1 cellular context compared by ENCODE assay signal in the genomic region with DNA sequence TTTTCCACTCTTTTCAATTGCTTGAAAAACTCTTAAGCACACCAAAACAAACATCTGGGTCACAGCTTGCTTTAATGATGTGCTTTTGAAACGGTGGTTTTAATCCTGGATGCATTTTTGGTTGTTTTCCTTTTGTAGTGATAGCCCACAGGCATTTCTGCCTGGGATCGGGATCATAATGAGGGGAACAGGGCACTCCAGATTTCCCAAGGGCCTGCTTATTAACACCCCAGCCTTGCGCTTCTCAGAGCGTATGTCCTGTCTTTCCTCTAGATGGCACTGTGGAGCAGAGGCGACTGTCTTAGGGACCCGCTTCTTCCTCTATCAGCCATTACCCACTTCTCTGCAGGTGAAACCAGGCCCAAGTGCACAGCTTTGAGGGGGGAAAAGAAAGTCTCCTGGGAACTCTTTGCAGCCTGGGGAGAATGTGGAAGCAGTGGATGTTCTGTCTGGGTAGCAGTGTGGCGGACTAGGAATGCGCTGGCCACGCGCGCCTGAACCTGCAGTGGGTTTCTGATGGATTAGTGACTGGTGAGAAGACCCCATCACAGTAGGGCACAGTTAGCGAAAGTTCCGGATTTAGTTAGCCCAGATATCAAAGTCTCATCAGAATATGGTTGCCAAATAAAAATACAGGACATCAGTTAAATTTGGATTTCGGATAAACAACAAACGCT.
A peak's percentile ranks its signal among the peaks of the same experiment; 100 is the strongest.
TF ChIP-seq lines count a peak whose summit lies in the region.

No MANE protein-coding gene starts in this region.

TF ChIP-seq in GM12878, 131 proteins besides CTCF, POLR2A, EP300 and RAD21 (continued from another document):
- TF ChIP-seq STAT1 (conservative IDR thresholded peaks at IDR 0.05) (no peak), MTA3 (IDR thresholded peaks at IDR 0.05; ENCODE audit: borderline replicate concordance, low read length) (no peak), ATF3 (IDR thresholded peaks at IDR 0.05; ENCODE audit: borderline replicate concordance, extremely low read depth, low read depth, low read length) (no peak), KLF5 (IDR thresholded peaks at IDR 0.05; ENCODE audit: partially characterized antibody) (no peak), SMC3 (IDR thresholded peaks at IDR 0.05; ENCODE audit: borderline replicate concordance, low read length) (peak; percentile 40; the same call in 1 of the 2 replicates), RB1 (IDR thresholded peaks at IDR 0.05; ENCODE audit: borderline replicate concordance) (0 out of 2 replicates have a peak, but pooled peaks have one; percentile 29), CBX3 (IDR thresholded peaks at IDR 0.05; ENCODE audit: borderline replicate concordance, low read depth) (no peak)
TF ChIP-seq in GM12878: peak in this region for 3.
